Comparison of ENCODE assay signal across 12 cellular contexts in genomic region chr3:190064112-190064511, GRCh38. TPM values are rescaled to one million over a fixed set of nuclear protein-coding genes. Genes with fewer than 3 reads are reported as not detected.
DNase-seq lines count a peak whose midpoint lies in the region; ATAC-seq, FAIRE-seq and TF ChIP-seq lines count a peak whose summit lies in the region.
"Had no signal": no experiment of that assay in that cellular context is flagged by ENCODE, and none has a peak within 500 bp of the region (broad histone marks: within the 10 kb centered on the region; RNA-seq: fewer than 3 reads in every experiment).

No MANE protein-coding gene starts in this region.

- ATAC-seq in upper lobe of left lung (ENCODE audit: low FRiP score in 2 of 2) (peak; percentile 63 to 90), GM21737 (IDR thresholded peaks at IDR 0.05; ENCODE audit: unreplicated experiment) (no peak), HG02759 (IDR thresholded peaks at IDR 0.05; ENCODE audit: unreplicated experiment) (no peak)
- ATAC-seq: activated CD8-positive, alpha-beta memory T cell treated with anti-CD3 and anti-CD28 coated beads, Interleukin-2, amount 10 ng/mL, durations not matched to agents 7 days and 5 days; T-cell had no signal

- intact Hi-C loops in ovary (cut with DNase I), result no loop called here

- H3K79me2 ChIP-seq in astrocyte (ENCODE audit: insufficient read depth, low read length) (peaks cover 3% of the 10 kb centered on the region), hepatocyte (peaks cover 3% of the 10 kb centered on the region)

- H3K4me3 Mint-ChIP-seq in HFFc6, result peak overlapping the region; percentile 62
- no peak overlapping the region for H3K4me3 Mint-ChIP-seq in astrocyte (ENCODE audit: unreplicated experiment)
- H3K4me3 Mint-ChIP-seq: activated CD8-positive, alpha-beta memory T cell treated with anti-CD3 and anti-CD28 coated beads, Interleukin-2, amount 10 ng/mL, durations not matched to agents 7 days and 5 days; central memory CD8-positive, alpha-beta T cell; T-cell had no signal

- H3K36me3 ChIP-seq in astrocyte (ENCODE audit: insufficient read depth, low read length), result no peaks in the 10 kb centered on the region
- no peaks in the 10 kb centered on the region for H3K36me3 ChIP-seq in hepatocyte (replicated peaks; ENCODE audit: insufficient read depth, low read depth)
- H3K36me3 ChIP-seq in upper lobe of left lung, result no peaks in the 10 kb centered on the region
- H3K36me3 ChIP-seq in ovary, result no peaks in the 10 kb centered on the region

- H3K27me3 ChIP-seq in astrocyte (ENCODE audit: insufficient read depth, low read length) (no peaks in the 10 kb centered on the region), hepatocyte (no peaks in the 10 kb centered on the region), upper lobe of left lung (no peaks in the 10 kb centered on the region), ovary (no peaks in the 10 kb centered on the region)

- WGBS in hepatocyte (ENCODE audit: low lambda C conversion rate, missing lambda C conversion rate), result 61% methylated on average over 3 of the region's 3 CpGs
- WGBS in upper lobe of left lung, 2 donors, result 59 to 76% methylated on average over 3 of the region's 3 CpGs
- 5 to 15% (median 7%) methylated on average over 3 of the region's 3 CpGs for WGBS in ovary, 3 donors

- H3K4me1 Mint-ChIP-seq in HFFc6 (ENCODE audit: low read depth) (peaks cover 70% of the 10 kb centered on the region), astrocyte (ENCODE audit: low read depth, unreplicated experiment) (peaks cover 24% of the 10 kb centered on the region)
- H3K4me1 Mint-ChIP-seq: activated CD8-positive, alpha-beta memory T cell treated with anti-CD3 and anti-CD28 coated beads, Interleukin-2, amount 10 ng/mL, durations not matched to agents 7 days and 5 days; central memory CD8-positive, alpha-beta T cell; T-cell had no signal

- no peak overlapping the region for H3K4me3 ChIP-seq in astrocyte (ENCODE audit: insufficient read depth, low read depth, low read length)
- no peak overlapping the region for H3K4me3 ChIP-seq in hepatocyte
- H3K4me3 ChIP-seq in upper lobe of left lung, result no peak overlapping the region
- no peak overlapping the region for H3K4me3 ChIP-seq in ovary

- H3K27ac Mint-ChIP-seq in HFFc6 (peak overlapping the region; percentile 83), astrocyte (ENCODE audit: unreplicated experiment) (peak overlapping the region; percentile 48)
- H3K27ac Mint-ChIP-seq: activated CD8-positive, alpha-beta memory T cell treated with anti-CD3 and anti-CD28 coated beads, Interleukin-2, amount 10 ng/mL, durations not matched to agents 7 days and 5 days; T-cell had no signal

- H3K9me3 Mint-ChIP-seq in HFFc6, result no peaks in the 10 kb centered on the region
- H3K9me3 Mint-ChIP-seq in astrocyte (ENCODE audit: unreplicated experiment), result no peaks in the 10 kb centered on the region
- H3K9me3 Mint-ChIP-seq: central memory CD8-positive, alpha-beta T cell; T-cell had no signal

- H3K9me2 ChIP-seq in hepatocyte (replicated peaks; ENCODE audit: insufficient read depth), result no peaks in the 10 kb centered on the region

- H3K4me2 ChIP-seq in astrocyte (ENCODE audit: low read length), result no peak overlapping the region
- H3K4me2 ChIP-seq in hepatocyte, result no peak overlapping the region
- H3K4me2 ChIP-seq: KMS-11 had no signal

- TF ChIP-seq EP300 in upper lobe of left lung (IDR thresholded peaks at IDR 0.05), result no peak
- no peak for TF ChIP-seq EP300 in ovary (IDR thresholded peaks at IDR 0.05)

- H3K27me3 Mint-ChIP-seq in HFFc6 (ENCODE audit: insufficient read depth) (no peaks in the 10 kb centered on the region; the same call in 1 of the 2 replicates), astrocyte (ENCODE audit: low read depth, unreplicated experiment) (no peaks in the 10 kb centered on the region)
- H3K27me3 Mint-ChIP-seq: activated CD8-positive, alpha-beta memory T cell treated with anti-CD3 and anti-CD28 coated beads, Interleukin-2, amount 10 ng/mL, durations not matched to agents 7 days and 5 days; central memory CD8-positive, alpha-beta T cell had no signal

- TF ChIP-seq POLR2A in upper lobe of left lung (IDR thresholded peaks at IDR 0.05) (no peak), ovary (IDR thresholded peaks at IDR 0.05) (no peak)

- H3K9me3 ChIP-seq in astrocyte (ENCODE audit: insufficient read depth, low read depth, low read length), result no peaks in the 10 kb centered on the region
- H3K9me3 ChIP-seq in hepatocyte (ENCODE audit: low read depth), result no peaks in the 10 kb centered on the region
- H3K9me3 ChIP-seq in upper lobe of left lung, result no peaks in the 10 kb centered on the region
- no peaks in the 10 kb centered on the region for H3K9me3 ChIP-seq in ovary

- no peak for TF ChIP-seq CTCF in HFFc6 (IDR thresholded peaks at IDR 0.05)
- no peak for TF ChIP-seq CTCF in astrocyte (IDR thresholded peaks at IDR 0.05; ENCODE audit: insufficient read depth, low read depth, low read length)
- no peak for TF ChIP-seq CTCF in hepatocyte (IDR thresholded peaks at IDR 0.05; ENCODE audit: poor library complexity)
- no peak for TF ChIP-seq CTCF in upper lobe of left lung (IDR thresholded peaks at IDR 0.05)
- no peak for TF ChIP-seq CTCF in ovary (IDR thresholded peaks at IDR 0.05)

- peak; percentile 93 for DNase-seq in HFFc6
- DNase-seq in astrocyte (ENCODE audit: low read depth), result peak; percentile 94
- DNase-seq in hepatocyte (ENCODE audit: low spot score), result peak; percentile 45
- peak in 1 of 2 donors; percentile 62 for DNase-seq in upper lobe of left lung
- DNase-seq in ovary, result no peak
- DNase-seq: activated CD8-positive, alpha-beta memory T cell treated with anti-CD3 and anti-CD28 coated beads, Interleukin-2, amount 10 ng/mL, durations not matched to agents 7 days and 5 days; nucleus accumbens; T-cell had no signal

- no peak overlapping the region for H3K9ac ChIP-seq in astrocyte (ENCODE audit: low read length)
- H3K9ac ChIP-seq: KMS-11 had no signal

- H3K27ac ChIP-seq in astrocyte (ENCODE audit: low read depth, low read length) (peak overlapping the region; percentile 24), hepatocyte (peak overlapping the region; percentile 62), upper lobe of left lung (no peak overlapping the region), ovary (no peak overlapping the region)
- H3K27ac ChIP-seq: KMS-11 had no signal

- no peaks in the 10 kb centered on the region; the same call in 1 of the 2 replicates for H3K36me3 Mint-ChIP-seq in HFFc6 (ENCODE audit: low read depth)
- H3K36me3 Mint-ChIP-seq in astrocyte (ENCODE audit: low read depth, unreplicated experiment), result no peaks in the 10 kb centered on the region
- H3K36me3 Mint-ChIP-seq: activated CD8-positive, alpha-beta memory T cell treated with anti-CD3 and anti-CD28 coated beads, Interleukin-2, amount 10 ng/mL, durations not matched to agents 7 days and 5 days; T-cell had no signal

- H4K20me1 ChIP-seq in astrocyte (ENCODE audit: insufficient read depth, low read length) (no peaks in the 10 kb centered on the region), hepatocyte (ENCODE audit: insufficient read depth, poor library complexity, severe bottlenecking) (no peaks in the 10 kb centered on the region)

- H2AFZ ChIP-seq in astrocyte (ENCODE audit: low read depth, low read length), result no peak overlapping the region
- H2AFZ ChIP-seq in hepatocyte, result no peak overlapping the region

- FAIRE-seq in astrocyte (lab: Jason Lieb, UNC), result peak; percentile 34

- H3K4me1 ChIP-seq in astrocyte (ENCODE audit: insufficient read depth, low read length) (peaks cover 20% of the 10 kb centered on the region), hepatocyte (ENCODE audit: insufficient read depth) (peaks cover 8% of the 10 kb centered on the region), upper lobe of left lung (no peaks in the 10 kb centered on the region), ovary (ENCODE audit: insufficient read depth) (peaks cover 4% of the 10 kb centered on the region)

RNA-seq across cellular contexts. Expression of gene P3H2, which starts 56.6 kb away (rescaled TPM):
- 10 to 100 TPM; 37.6 to 43.2 (median 39.5) TPM for total RNA-seq in HFFc6 (2021; fragmentation: NEBNext Ultra II Directional; extraction: Animal tissue kit (Norgen Biotek cat#: 25700))
- 46.9 and 57.7 TPM in 2 replicates for total RNA-seq in astrocyte
- total RNA-seq in hepatocyte, result 14.5 and 29.7 TPM in 2 replicates
- 14.5 and 17.1 TPM in 2 replicates for polyA plus RNA-seq in hepatocyte
- 100 to 1,000 TPM in 1 of 6 donors, 10 to 100 TPM in 5; 42.2 to 114 (median 63.0) TPM for total RNA-seq in upper lobe of left lung
- total RNA-seq in ovary, result 10 to 100 TPM; 10.6 to 36.2 (median 22.8) TPM
- 100 to 1,000 TPM in 1 of 2 donors, 10 to 100 TPM in 1; 19.6 to 359 TPM for polyA plus RNA-seq in ovary
- total RNA-seq: activated CD8-positive, alpha-beta memory T cell treated with anti-CD3 and anti-CD28 coated beads, Interleukin-2, amount 10 ng/mL, durations not matched to agents 7 days and 5 days had no signal

Comparison
In these comparisons a context has a peak if more than half of its experiments do, and no peak if none do; other contexts are left out.
1. DNase-seq: peak in HFFc6 (single experiment), astrocyte (single experiment) and hepatocyte (single experiment); none in ovary (0 of 5).
2. H3K27ac ChIP-seq: peak in astrocyte (single experiment) and hepatocyte (single experiment); none in upper lobe of left lung (0 of 4) and ovary (0 of 2).
3. ATAC-seq: peak in upper lobe of left lung (2 of 2); none in GM21737 (single experiment) and HG02759 (single experiment).